In the genomic region with DNA sequence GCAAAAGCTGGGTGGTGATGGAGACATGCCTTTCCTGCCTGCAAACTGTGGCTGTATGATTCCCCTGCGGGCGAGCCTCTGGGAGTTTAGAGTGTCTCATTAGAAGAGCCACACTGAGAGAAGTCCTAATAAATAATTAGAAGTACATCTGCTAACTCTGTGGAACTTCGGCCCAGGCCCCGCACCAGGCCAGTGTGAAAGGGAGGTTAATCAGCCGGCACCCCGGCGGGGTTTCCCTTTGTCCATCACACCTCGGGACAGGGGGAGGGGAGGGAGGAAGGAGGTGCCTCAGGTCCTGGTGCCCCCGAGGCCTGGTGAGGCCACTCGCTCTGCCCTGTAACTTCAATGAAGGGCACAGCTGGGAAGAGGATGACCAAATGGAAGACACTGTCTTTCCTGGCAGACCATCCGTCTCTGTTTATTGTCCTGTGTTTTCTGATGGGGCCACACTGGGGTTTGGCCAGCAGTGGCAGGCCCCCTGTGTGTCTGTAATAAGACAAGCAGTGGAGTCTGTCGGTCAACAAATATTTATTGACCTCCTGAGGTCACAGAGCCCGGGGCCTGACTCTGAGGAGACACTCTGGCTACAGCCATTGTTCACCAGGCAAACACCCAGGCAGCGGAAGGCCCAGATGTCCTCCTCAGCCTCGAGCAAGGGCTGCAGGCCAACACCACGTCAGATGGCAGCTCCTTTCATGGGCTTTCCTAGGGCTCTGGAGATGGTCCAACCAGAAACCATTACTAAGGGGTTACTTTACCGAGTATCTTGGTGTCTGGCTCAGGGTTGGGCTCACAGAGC, we compare ENCODE assay signal across 1 cellular context.
TF ChIP-seq lines count a peak whose summit lies in the region.

No MANE protein-coding gene starts in this region.

TF ChIP-seq in HepG2, 621 proteins besides CTCF, POLR2A, EP300 and RAD21 (continued from another document and continues in another):
- TF ChIP-seq, protein P1, sequence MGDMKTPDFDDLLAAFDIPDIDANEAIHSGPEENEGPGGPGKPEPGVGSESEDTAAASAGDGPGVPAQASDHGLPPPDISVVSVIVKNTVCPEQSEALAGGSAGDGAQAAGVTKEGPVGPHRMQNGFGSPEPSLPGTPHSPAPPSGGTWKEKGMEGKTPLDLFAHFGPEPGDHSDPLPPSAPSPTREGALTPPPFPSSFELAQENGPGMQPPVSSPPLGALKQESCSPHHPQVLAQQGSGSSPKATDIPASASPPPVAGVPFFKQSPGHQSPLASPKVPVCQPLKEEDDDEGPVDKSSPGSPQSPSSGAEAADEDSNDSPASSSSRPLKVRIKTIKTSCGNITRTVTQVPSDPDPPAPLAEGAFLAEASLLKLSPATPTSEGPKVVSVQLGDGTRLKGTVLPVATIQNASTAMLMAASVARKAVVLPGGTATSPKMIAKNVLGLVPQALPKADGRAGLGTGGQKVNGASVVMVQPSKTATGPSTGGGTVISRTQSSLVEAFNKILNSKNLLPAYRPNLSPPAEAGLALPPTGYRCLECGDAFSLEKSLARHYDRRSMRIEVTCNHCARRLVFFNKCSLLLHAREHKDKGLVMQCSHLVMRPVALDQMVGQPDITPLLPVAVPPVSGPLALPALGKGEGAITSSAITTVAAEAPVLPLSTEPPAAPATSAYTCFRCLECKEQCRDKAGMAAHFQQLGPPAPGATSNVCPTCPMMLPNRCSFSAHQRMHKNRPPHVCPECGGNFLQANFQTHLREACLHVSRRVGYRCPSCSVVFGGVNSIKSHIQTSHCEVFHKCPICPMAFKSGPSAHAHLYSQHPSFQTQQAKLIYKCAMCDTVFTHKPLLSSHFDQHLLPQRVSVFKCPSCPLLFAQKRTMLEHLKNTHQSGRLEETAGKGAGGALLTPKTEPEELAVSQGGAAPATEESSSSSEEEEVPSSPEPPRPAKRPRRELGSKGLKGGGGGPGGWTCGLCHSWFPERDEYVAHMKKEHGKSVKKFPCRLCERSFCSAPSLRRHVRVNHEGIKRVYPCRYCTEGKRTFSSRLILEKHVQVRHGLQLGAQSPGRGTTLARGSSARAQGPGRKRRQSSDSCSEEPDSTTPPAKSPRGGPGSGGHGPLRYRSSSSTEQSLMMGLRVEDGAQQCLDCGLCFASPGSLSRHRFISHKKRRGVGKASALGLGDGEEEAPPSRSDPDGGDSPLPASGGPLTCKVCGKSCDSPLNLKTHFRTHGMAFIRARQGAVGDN (CRISPR knock-in tag; IDR thresholded peaks at IDR 0.05), result peak; percentile 98
- TF ChIP-seq SMAD3 (CRISPR knock-in tag; IDR thresholded peaks at IDR 0.05) (0 out of 2 replicates have a peak, but pooled peaks have one; percentile 19), JDP2 (CRISPR knock-in tag; IDR thresholded peaks at IDR 0.05; ENCODE audit: borderline replicate concordance) (no peak), FOXK1 (CRISPR knock-in tag; IDR thresholded peaks at IDR 0.05; ENCODE audit: borderline replicate concordance, low read depth) (peak; percentile 75; the same call in 1 of the 2 replicates), DMAP1 (CRISPR knock-in tag; IDR thresholded peaks at IDR 0.05) (no peak), ZNF367 (CRISPR knock-in tag; IDR thresholded peaks at IDR 0.05; ENCODE audit: borderline replicate concordance) (no peak), TOPORS (CRISPR knock-in tag; IDR thresholded peaks at IDR 0.05) (no peak), ZFP37 (CRISPR knock-in tag; IDR thresholded peaks at IDR 0.05; ENCODE audit: borderline replicate concordance) (no peak), SRF (IDR thresholded peaks at IDR 0.05; ENCODE audit: low read depth, low read length) (no peak), RARA (CRISPR knock-in tag; IDR thresholded peaks at IDR 0.05) (peak; percentile 77; the same call in 1 of the 2 replicates), SRY (CRISPR knock-in tag; IDR thresholded peaks at IDR 0.05) (no peak), MATR3 (CRISPR knock-in tag; IDR thresholded peaks at IDR 0.05) (no peak), SIX4 (CRISPR knock-in tag; IDR thresholded peaks at IDR 0.05) (0 out of 2 replicates have a peak, but pooled peaks have one; percentile 24), NFE2L1 (CRISPR knock-in tag; IDR thresholded peaks at IDR 0.05; ENCODE audit: borderline replicate concordance) (no peak), SIN3A (IDR thresholded peaks at IDR 0.05; ENCODE audit: borderline replicate concordance, low read depth, low read length) (no peak), ZNF792 (CRISPR knock-in tag; IDR thresholded peaks at IDR 0.05) (no peak; the same call in 1 of the 2 replicates), RFX5 (IDR thresholded peaks at IDR 0.05; ENCODE audit: low read depth, low read length) (no peak), MAFF (IDR thresholded peaks at IDR 0.05; ENCODE audit: low read depth, low read length) (no peak), TEAD3 (CRISPR knock-in tag; optimal IDR thresholded peaks at IDR 0.05; ENCODE audit: borderline replicate concordance) (peak; percentile 44), RFX1 (IDR thresholded peaks at IDR 0.05) (no peak), NR2F1 (CRISPR knock-in tag; IDR thresholded peaks at IDR 0.05) (peak; percentile 45 to 72; a peak in 3 of 4 replicates), ZFP90 (CRISPR knock-in tag; IDR thresholded peaks at IDR 0.05; ENCODE audit: borderline replicate concordance) (no peak), EHMT2 (IDR thresholded peaks at IDR 0.05; ENCODE audit: borderline replicate concordance, low read depth, low read length) (0 out of 2 replicates have a peak, but pooled peaks have one; percentile 31), RFXANK (CRISPR knock-in tag; IDR thresholded peaks at IDR 0.05) (no peak), FOXK2 (IDR thresholded peaks at IDR 0.05) (no peak), ZNF253 (CRISPR knock-in tag; IDR thresholded peaks at IDR 0.05; ENCODE audit: borderline replicate concordance) (no peak), ZNF333 (CRISPR knock-in tag; IDR thresholded peaks at IDR 0.05; ENCODE audit: borderline replicate concordance) (no peak), SKI (IDR thresholded peaks at IDR 0.05; ENCODE audit: partially characterized antibody) (no peak), WIZ (CRISPR knock-in tag; IDR thresholded peaks at IDR 0.05) (no peak), MAFG (CRISPR knock-in tag; IDR thresholded peaks at IDR 0.05) (no peak), JUN (CRISPR knock-in tag; IDR thresholded peaks at IDR 0.05) (no peak), BHLHE40 (IDR thresholded peaks at IDR 0.05; ENCODE audit: low read length) (no peak), MIER2 (CRISPR knock-in tag; IDR thresholded peaks at IDR 0.05) (0 out of 2 replicates have a peak, but pooled peaks have one; percentile 23), ZNF235 (CRISPR knock-in tag; IDR thresholded peaks at IDR 0.05; ENCODE audit: borderline replicate concordance) (no peak), ZNF121 (CRISPR knock-in tag; IDR thresholded peaks at IDR 0.05) (peak; percentile 29; the same call in 1 of the 2 replicates), TMF1 (CRISPR knock-in tag; IDR thresholded peaks at IDR 0.05; ENCODE audit: low read depth) (no peak), HMG20A (CRISPR knock-in tag; IDR thresholded peaks at IDR 0.05; ENCODE audit: borderline replicate concordance) (peak; percentile 60; the same call in 1 of the 2 replicates), NFYC (CRISPR knock-in tag; IDR thresholded peaks at IDR 0.05) (no peak), CHCHD3 (CRISPR knock-in tag; IDR thresholded peaks at IDR 0.05) (no peak), NFRKB (IDR thresholded peaks at IDR 0.05) (no peak), CENPT (CRISPR knock-in tag; IDR thresholded peaks at IDR 0.05; ENCODE audit: low read depth) (no peak), PHF21A (CRISPR knock-in tag; IDR thresholded peaks at IDR 0.05) (peak; percentile 61; the same call in 1 of the 2 replicates), SIN3B (IDR thresholded peaks at IDR 0.05; ENCODE audit: low read length) (no peak), NFE2 (CRISPR knock-in tag; IDR thresholded peaks at IDR 0.05) (no peak), ZNF883 (CRISPR knock-in tag; IDR thresholded peaks at IDR 0.05; ENCODE audit: not compliant biosample characterization) (no peak)
- TF ChIP-seq, protein P2, sequence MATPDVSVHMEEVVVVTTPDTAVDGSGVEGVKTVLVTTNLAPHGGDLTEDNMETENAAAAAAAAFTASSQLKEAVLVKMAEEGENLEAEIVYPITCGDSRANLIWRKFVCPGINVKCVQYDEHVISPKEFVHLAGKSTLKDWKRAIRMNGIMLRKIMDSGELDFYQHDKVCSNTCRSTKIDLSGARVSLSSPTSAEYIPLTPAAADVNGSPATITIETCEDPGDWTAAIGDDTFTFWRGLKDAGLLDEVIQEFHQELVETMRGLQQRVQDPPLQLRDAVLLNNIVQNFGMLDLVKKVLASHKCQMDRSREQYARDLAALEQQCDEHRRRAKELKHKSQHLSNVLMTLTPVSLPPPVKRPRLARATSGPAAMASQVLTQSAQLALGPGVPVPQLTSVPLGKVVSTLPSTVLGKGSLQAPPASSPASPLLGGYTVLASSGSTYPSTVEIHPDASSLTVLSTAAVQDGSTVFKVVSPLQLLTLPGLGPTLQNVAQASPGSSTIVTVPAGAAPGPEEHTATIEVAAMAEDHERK (CRISPR knock-in tag; IDR thresholded peaks at IDR 0.05; ENCODE audit: low read depth), result no peak
- TF ChIP-seq, protein P3, sequence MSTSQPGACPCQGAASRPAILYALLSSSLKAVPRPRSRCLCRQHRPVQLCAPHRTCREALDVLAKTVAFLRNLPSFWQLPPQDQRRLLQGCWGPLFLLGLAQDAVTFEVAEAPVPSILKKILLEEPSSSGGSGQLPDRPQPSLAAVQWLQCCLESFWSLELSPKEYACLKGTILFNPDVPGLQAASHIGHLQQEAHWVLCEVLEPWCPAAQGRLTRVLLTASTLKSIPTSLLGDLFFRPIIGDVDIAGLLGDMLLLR (CRISPR knock-in tag; IDR thresholded peaks at IDR 0.05), result 0 out of 2 replicates have a peak, but pooled peaks have one; percentile 18
- TF ChIP-seq, protein P4, sequence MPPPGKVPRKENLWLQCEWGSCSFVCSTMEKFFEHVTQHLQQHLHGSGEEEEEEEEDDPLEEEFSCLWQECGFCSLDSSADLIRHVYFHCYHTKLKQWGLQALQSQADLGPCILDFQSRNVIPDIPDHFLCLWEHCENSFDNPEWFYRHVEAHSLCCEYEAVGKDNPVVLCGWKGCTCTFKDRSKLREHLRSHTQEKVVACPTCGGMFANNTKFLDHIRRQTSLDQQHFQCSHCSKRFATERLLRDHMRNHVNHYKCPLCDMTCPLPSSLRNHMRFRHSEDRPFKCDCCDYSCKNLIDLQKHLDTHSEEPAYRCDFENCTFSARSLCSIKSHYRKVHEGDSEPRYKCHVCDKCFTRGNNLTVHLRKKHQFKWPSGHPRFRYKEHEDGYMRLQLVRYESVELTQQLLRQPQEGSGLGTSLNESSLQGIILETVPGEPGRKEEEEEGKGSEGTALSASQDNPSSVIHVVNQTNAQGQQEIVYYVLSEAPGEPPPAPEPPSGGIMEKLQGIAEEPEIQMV (CRISPR knock-in tag; IDR thresholded peaks at IDR 0.05; ENCODE audit: low read depth), result no peak
- TF ChIP-seq, protein P5, sequence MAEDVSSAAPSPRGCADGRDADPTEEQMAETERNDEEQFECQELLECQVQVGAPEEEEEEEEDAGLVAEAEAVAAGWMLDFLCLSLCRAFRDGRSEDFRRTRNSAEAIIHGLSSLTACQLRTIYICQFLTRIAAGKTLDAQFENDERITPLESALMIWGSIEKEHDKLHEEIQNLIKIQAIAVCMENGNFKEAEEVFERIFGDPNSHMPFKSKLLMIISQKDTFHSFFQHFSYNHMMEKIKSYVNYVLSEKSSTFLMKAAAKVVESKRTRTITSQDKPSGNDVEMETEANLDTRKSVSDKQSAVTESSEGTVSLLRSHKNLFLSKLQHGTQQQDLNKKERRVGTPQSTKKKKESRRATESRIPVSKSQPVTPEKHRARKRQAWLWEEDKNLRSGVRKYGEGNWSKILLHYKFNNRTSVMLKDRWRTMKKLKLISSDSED (CRISPR knock-in tag; IDR thresholded peaks at IDR 0.05), result no peak
- TF ChIP-seq, protein P6, sequence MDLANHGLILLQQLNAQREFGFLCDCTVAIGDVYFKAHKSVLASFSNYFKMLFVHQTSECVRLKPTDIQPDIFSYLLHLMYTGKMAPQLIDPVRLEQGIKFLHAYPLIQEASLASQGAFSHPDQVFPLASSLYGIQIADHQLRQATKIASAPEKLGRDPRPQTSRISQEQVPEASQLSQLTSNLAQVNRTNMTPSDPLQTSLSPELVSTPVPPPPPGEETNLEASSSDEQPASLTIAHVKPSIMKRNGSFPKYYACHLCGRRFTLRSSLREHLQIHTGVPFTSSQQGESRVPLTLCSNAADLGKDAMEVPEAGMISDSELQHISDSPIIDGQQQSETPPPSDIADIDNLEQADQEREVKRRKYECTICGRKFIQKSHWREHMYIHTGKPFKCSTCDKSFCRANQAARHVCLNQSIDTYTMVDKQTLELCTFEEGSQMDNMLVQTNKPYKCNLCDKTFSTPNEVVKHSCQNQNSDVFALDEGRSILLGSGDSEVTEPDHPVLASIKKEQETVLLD (CRISPR knock-in tag; IDR thresholded peaks at IDR 0.05; ENCODE audit: low read depth), result no peak
- TF ChIP-seq, protein P7, sequence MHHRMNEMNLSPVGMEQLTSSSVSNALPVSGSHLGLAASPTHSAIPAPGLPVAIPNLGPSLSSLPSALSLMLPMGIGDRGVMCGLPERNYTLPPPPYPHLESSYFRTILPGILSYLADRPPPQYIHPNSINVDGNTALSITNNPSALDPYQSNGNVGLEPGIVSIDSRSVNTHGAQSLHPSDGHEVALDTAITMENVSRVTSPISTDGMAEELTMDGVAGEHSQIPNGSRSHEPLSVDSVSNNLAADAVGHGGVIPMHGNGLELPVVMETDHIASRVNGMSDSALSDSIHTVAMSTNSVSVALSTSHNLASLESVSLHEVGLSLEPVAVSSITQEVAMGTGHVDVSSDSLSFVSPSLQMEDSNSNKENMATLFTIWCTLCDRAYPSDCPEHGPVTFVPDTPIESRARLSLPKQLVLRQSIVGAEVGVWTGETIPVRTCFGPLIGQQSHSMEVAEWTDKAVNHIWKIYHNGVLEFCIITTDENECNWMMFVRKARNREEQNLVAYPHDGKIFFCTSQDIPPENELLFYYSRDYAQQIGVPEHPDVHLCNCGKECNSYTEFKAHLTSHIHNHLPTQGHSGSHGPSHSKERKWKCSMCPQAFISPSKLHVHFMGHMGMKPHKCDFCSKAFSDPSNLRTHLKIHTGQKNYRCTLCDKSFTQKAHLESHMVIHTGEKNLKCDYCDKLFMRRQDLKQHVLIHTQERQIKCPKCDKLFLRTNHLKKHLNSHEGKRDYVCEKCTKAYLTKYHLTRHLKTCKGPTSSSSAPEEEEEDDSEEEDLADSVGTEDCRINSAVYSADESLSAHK (CRISPR knock-in tag; IDR thresholded peaks at IDR 0.05; ENCODE audit: borderline replicate concordance), result no peak
- TF ChIP-seq, protein P8, sequence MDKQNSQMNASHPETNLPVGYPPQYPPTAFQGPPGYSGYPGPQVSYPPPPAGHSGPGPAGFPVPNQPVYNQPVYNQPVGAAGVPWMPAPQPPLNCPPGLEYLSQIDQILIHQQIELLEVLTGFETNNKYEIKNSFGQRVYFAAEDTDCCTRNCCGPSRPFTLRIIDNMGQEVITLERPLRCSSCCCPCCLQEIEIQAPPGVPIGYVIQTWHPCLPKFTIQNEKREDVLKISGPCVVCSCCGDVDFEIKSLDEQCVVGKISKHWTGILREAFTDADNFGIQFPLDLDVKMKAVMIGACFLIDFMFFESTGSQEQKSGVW (CRISPR knock-in tag; IDR thresholded peaks at IDR 0.05; ENCODE audit: borderline replicate concordance), result no peak
